ENCODE assay signal across 24 cellular contexts in the genomic region with DNA sequence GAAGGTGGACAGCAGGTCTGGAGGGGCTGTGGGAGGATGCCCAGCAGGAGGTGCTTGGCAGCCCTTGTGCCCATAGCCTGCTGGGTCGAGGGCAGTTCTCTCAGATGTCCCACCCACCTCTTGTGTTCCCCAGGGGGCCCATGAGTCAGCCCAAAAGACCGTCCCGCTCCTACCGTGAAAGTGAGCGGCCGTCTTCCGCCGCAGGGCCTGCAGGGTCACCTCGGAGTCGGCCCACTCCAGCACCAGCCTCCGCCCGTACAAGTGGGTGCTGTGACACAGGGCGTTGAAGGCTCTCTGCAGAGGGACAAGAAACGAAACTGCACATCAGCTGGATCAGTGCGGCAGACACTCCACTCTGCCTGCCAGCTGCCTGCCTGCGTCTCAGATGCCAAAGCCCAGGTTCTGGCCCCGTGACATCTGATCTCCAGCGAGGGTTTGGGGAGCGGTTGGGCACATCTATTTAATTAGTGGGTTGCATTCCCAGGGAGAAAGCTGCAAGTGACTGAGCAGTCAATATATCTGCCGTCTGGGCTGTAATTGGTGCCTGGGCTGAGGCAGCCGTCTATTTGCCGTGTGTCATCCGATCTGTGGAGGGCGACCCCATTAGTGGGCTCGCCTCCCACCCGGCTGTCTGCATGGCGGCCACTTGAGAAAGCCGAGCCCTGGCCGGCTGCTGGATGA.
DNase-seq lines count a peak whose midpoint lies in the region; ATAC-seq and TF ChIP-seq lines count a peak whose summit lies in the region.
"Had no signal": no experiment of that assay in that cellular context is flagged by ENCODE, and none has a peak within 500 bp of the region (broad histone marks: within the 10 kb centered on the region; RNA-seq: fewer than 3 reads in every experiment).

No MANE protein-coding gene starts in this region.

- DNase-seq in NCI-H2227 (lab: John Stamatoyannopoulos, UW; ENCODE audit: unreplicated experiment) (peak; percentile 67), right cardiac atrium (peak in 2 of 3 donors; percentile 21 to 61), NCI-H187 (lab: John Stamatoyannopoulos, UW) (no peak), mesothelial cell of epicardium (ENCODE audit: low spot score in 2 of 2, unreplicated experiment in 2 of 2) (no peak), pons (ENCODE audit: low spot score) (no peak)
- DNase-seq in central memory CD4-positive, alpha-beta T cell, result no peak
- DNase-seq: activated gamma-delta T cell treated with Interleukin-2 at 50 U/mL for 16 hours; effector memory CD4-positive, alpha-beta T cell; foreskin fibroblast; heart right ventricle; NCI-H1930; NCI-H510A treated with DMSO at 0.1 percent for 48 hours; stomach; T-helper 2 cell; tibial artery had no signal

- H3K4me1 ChIP-seq in BLaER1 treated with 17β-estradiol and CSF1 and Interleukin-3, amounts not matched to agents 10 nM and 100 nM, result peaks cover 18 to 56% (median 51%) of the 10 kb centered on the region in 10 experiments
- H3K4me1 ChIP-seq in HEK293 (ENCODE audit: control insufficient read depth, insufficient read depth, low read length) (no peaks in the 10 kb centered on the region), right cardiac atrium (ENCODE audit: control insufficient read depth, insufficient read depth, low read length) (peaks cover under 1% of the 10 kb centered on the region)
- H3K4me1 ChIP-seq: parathyroid adenoma, stomach had no signal

- no peak overlapping the region for H3K4me3 Mint-ChIP-seq in mesothelial cell of epicardium
- H3K4me3 Mint-ChIP-seq: brain; CD14-positive monocyte; natural killer cell treated with Interleukin-12 subunit alpha and Interleukin-12 subunit beta and Interleukin-15 and Interleukin-18, amount 100 ng/mL, for 72 hours had no signal

- H3K27ac ChIP-seq in BLaER1 treated with 17β-estradiol and CSF1 and Interleukin-3, amounts not matched to agents 10 nM and 100 nM, result peak overlapping the region in 7 of 11 experiments; percentile 26 to 90 (median 78); a peak in 11 of 22 replicates
- H3K27ac ChIP-seq in HEK293 (ENCODE audit: extremely low read depth, low read depth, low read length) (no peak overlapping the region), right cardiac atrium (ENCODE audit: low read length) (peak overlapping the region; percentile 3)
- H3K27ac ChIP-seq: heart right ventricle, parathyroid adenoma, SK-N-MC, stomach, tibial artery had no signal

- WGBS in right cardiac atrium, result 72% methylated on average over 29 of the region's 29 CpGs

- peak overlapping the region in 2 of 11 experiments; percentile 9 to 12; a peak in 1 of 22 replicates for H3K9ac ChIP-seq in BLaER1 treated with 17β-estradiol and CSF1 and Interleukin-3, amounts not matched to agents 10 nM and 100 nM
- H3K9ac ChIP-seq: parathyroid adenoma had no signal

- peaks cover 6% of the 10 kb centered on the region for H3K36me3 Mint-ChIP-seq in mesothelial cell of epicardium

- no peak overlapping the region for H3K4me3 ChIP-seq in BLaER1 treated with 17β-estradiol and CSF1 and Interleukin-3, amounts not matched to agents 10 nM and 100 nM
- no peak overlapping the region for H3K4me3 ChIP-seq in HEK293 (ENCODE audit: low read depth, low read length)
- no peak overlapping the region for H3K4me3 ChIP-seq in right cardiac atrium (ENCODE audit: low read length)
- H3K4me3 ChIP-seq: heart right ventricle, SK-N-MC, stomach, tibial artery had no signal

- peak overlapping the region in 2 of 11 experiments; percentile 6 to 12; a peak in 2 of 22 replicates for H3K4me2 ChIP-seq in BLaER1 treated with 17β-estradiol and CSF1 and Interleukin-3, amounts not matched to agents 10 nM and 100 nM

- no peak overlapping the region for H3K27ac Mint-ChIP-seq in mesothelial cell of epicardium
- H3K27ac Mint-ChIP-seq: CD14-positive monocyte; natural killer cell treated with Interleukin-12 subunit alpha and Interleukin-12 subunit beta and Interleukin-15 and Interleukin-18, amount 100 ng/mL, for 72 hours had no signal

- no peaks in the 10 kb centered on the region for H3K9me3 ChIP-seq in BLaER1 treated with 17β-estradiol and CSF1 and Interleukin-3, amounts not matched to agents 10 nM and 100 nM (replicated peaks in 1 of 11)
- no peaks in the 10 kb centered on the region for H3K9me3 ChIP-seq in HEK293 (ENCODE audit: control insufficient read depth, insufficient read depth, low read depth, low read length)
- H3K9me3 ChIP-seq in right cardiac atrium (ENCODE audit: control insufficient read depth, low read length), result no peaks in the 10 kb centered on the region
- H3K9me3 ChIP-seq: heart right ventricle, stomach, tibial artery had no signal

- H3K27me3 ChIP-seq in BLaER1 treated with 17β-estradiol and CSF1 and Interleukin-3, amounts not matched to agents 10 nM and 100 nM, result no peaks in the 10 kb centered on the region
- H3K27me3 ChIP-seq in right cardiac atrium (ENCODE audit: control insufficient read depth, insufficient read depth), result no peaks in the 10 kb centered on the region
- H3K27me3 ChIP-seq: heart right ventricle, stomach, tibial artery had no signal

- no peaks in the 10 kb centered on the region for H3K9me3 Mint-ChIP-seq in mesothelial cell of epicardium
- H3K9me3 Mint-ChIP-seq: brain; CD14-positive monocyte; natural killer cell treated with Interleukin-12 subunit alpha and Interleukin-12 subunit beta and Interleukin-15 and Interleukin-18, amount 100 ng/mL, for 72 hours had no signal

- H3K4me1 Mint-ChIP-seq in mesothelial cell of epicardium, result peaks cover 5% of the 10 kb centered on the region

- peak; percentile 56 for ATAC-seq in right cardiac atrium
- ATAC-seq: left lobe of liver, sciatic nerve had no signal

- H4K20me1 ChIP-seq in BLaER1 treated with 17β-estradiol and CSF1 and Interleukin-3, amounts not matched to agents 10 nM and 100 nM, result peaks cover 0 to 37% (median 0%) of the 10 kb centered on the region in 11 experiments; a peak in 4 of 22 replicates

- intact Hi-C loops in right cardiac atrium (cut with DNase I), result no loop called here

- peaks cover 0 to 58% (median 35%) of the 10 kb centered on the region in 11 experiments; a peak in 20 of 22 replicates for H3K36me3 ChIP-seq in BLaER1 treated with 17β-estradiol and CSF1 and Interleukin-3, amounts not matched to agents 10 nM and 100 nM
- H3K36me3 ChIP-seq in HEK293 (ENCODE audit: control insufficient read depth in 2 of 2, insufficient read depth in 1 of 2, low read length in 2 of 2), result peaks cover 0 to 13% of the 10 kb centered on the region in 2 experiments; a peak in 1 of 3 replicates

- POLR2A ChIA-PET in HEK293 (lab: Yijun Ruan, JAX), result no interaction called here

- no peaks in the 10 kb centered on the region for H3K27me3 Mint-ChIP-seq in mesothelial cell of epicardium (ENCODE audit: low read depth)
- H3K27me3 Mint-ChIP-seq: natural killer cell treated with Interleukin-12 subunit alpha and Interleukin-12 subunit beta and Interleukin-15 and Interleukin-18, amount 100 ng/mL, for 72 hours had no signal

- TF ChIP-seq CTCF in HEK293 (tag by site-specific recombination; IDR thresholded peaks at IDR 0.05) (no peak), mesothelial cell of epicardium (IDR thresholded peaks at IDR 0.05; ENCODE audit: unreplicated experiment) (no peak)

- CTCF ChIA-PET in HEK293 (lab: Yijun Ruan, JAX), result interaction anchor here (0.9 kb wide), 1 partner anchor 87 kb away, joined by 3 read pairs; no protein-coding TSS in a partner anchor

TF ChIP-seq in HEK293, 187 proteins besides CTCF, POLR2A, EP300 and RAD21:
- TF ChIP-seq GLIS1 (tag by site-specific recombination; IDR thresholded peaks at IDR 0.05) (no peak), ZIC2 (tag by site-specific recombination; IDR thresholded peaks at IDR 0.05) (peak; percentile 62; the same call in 1 of the 2 replicates)

Comparison
In these comparisons a context has a peak if more than half of its experiments do, and no peak if none do; other contexts are left out.
1. DNase-seq: peak in NCI-H2227 (single experiment) and right cardiac atrium (2 of 3); none in central memory CD4-positive, alpha-beta T cell (single experiment), NCI-H187 (0 of 2), mesothelial cell of epicardium (0 of 2) and pons (single experiment).